ENCODE assay signal across 6 cellular contexts in genomic region chr4:932713-933070, GRCh38. TPM values are rescaled to one million over a fixed set of nuclear protein-coding genes. Genes with fewer than 3 reads are reported as not detected.
A peak's percentile ranks its signal among the peaks of the same experiment; 100 is the strongest.
DNase-seq lines count a peak whose midpoint lies in the region; ATAC-seq, FAIRE-seq and TF ChIP-seq lines count a peak whose summit lies in the region.

No MANE protein-coding gene starts in this region.

- intact Hi-C loops in uterus (cut with DNase I; ENCODE audit: low total_unique reads) = no loop called here

- DNase-seq in SJSA1 (ENCODE audit: low read depth in 1 of 2, low spot score in 2 of 2) (no peak), iPS DF 6.9 (ENCODE audit: low read depth, low spot score) (no peak), uterus (no peak), frontal cortex (ENCODE audit: low spot score in 2 of 2) (no peak), GM19239 (ENCODE audit: insufficient read length, low spot score) (no peak)

- no CpG with 5 or more reads among the region's 11 CpGs for WGBS in iPS DF 6.9 (ENCODE audit: insufficient coverage, insufficient read length)

- TF ChIP-seq CTCF in uterus (IDR thresholded peaks at IDR 0.05) = no peak

- H3K27ac ChIP-seq in SJSA1 (peak overlapping the region; percentile 45; the same call in 1 of the 2 replicates), iPS DF 6.9 (ENCODE audit: low read length) (no peak overlapping the region), uterus (peak overlapping the region; percentile 73 to 89)

- no peaks in the 10 kb centered on the region for H3K27me3 ChIP-seq in SJSA1 (replicated peaks)
- no peaks in the 10 kb centered on the region for H3K27me3 ChIP-seq in iPS DF 6.9 (ENCODE audit: control insufficient read depth, insufficient read depth, low read length)
- no peaks in the 10 kb centered on the region for H3K27me3 ChIP-seq in uterus

- H3K36me3 ChIP-seq in SJSA1 (peaks cover 8% of the 10 kb centered on the region; the same call in 1 of the 2 replicates), iPS DF 6.9 (ENCODE audit: control insufficient read depth, insufficient read depth, low read length) (no peaks in the 10 kb centered on the region), uterus (no peaks in the 10 kb centered on the region)

- no peak for TF ChIP-seq POLR2A in uterus (IDR thresholded peaks at IDR 0.05)

- H3K4me3 ChIP-seq in SJSA1 (peak overlapping the region; percentile 82), iPS DF 6.9 (ENCODE audit: low read length) (peak overlapping the region; percentile 93; the same call in 1 of the 2 replicates), uterus (peak overlapping the region; percentile 79 to 100)

- H3K4me1 ChIP-seq in SJSA1 (replicated peaks) = peaks cover 5% of the 10 kb centered on the region; the same call in 1 of the 2 replicates
- peaks cover 4% of the 10 kb centered on the region; the same call in 1 of the 2 replicates for H3K4me1 ChIP-seq in iPS DF 6.9 (ENCODE audit: control insufficient read depth, insufficient read depth, low read length)
- peaks cover 15% of the 10 kb centered on the region in 2 donors for H3K4me1 ChIP-seq in uterus

- no peak for FAIRE-seq in frontal cortex (lab: Jason Lieb, UNC)
- FAIRE-seq in GM19239 (lab: Jason Lieb, UNC) = no peak

- no peaks in the 10 kb centered on the region for H3K9me3 ChIP-seq in SJSA1 (replicated peaks)
- no peaks in the 10 kb centered on the region for H3K9me3 ChIP-seq in iPS DF 6.9 (ENCODE audit: control insufficient read depth, insufficient read depth, low read length)
- no peaks in the 10 kb centered on the region for H3K9me3 ChIP-seq in uterus

- ATAC-seq in GM18517 (IDR thresholded peaks at IDR 0.05; ENCODE audit: unreplicated experiment) = peak; percentile 0

RNA-seq across cellular contexts. Expression of gene TMEM175, which starts 0.4 kb away (rescaled TPM):
- 8.8 and 13.1 TPM in 2 replicates for total RNA-seq in SJSA1 (2014; rRNA removed; shearing (Covaris generic))
- total RNA-seq in uterus (10 to 100 TPM in 3 of 4 donors, 1 to 10 TPM in 1; 9.9 to 39.7 (median 26.3) TPM), frontal cortex (18.8 TPM)

RNA-seq across cellular contexts. Expression of gene GAK, which starts 0.6 kb away (rescaled TPM):
- 36.9 and 44.4 TPM in 2 replicates for total RNA-seq in SJSA1 (2014; rRNA removed; shearing (Covaris generic))
- total RNA-seq in uterus = 1,000 to 10,000 TPM in 1 of 4 donors, 100 to 1,000 TPM in 1, 10 to 100 TPM in 2; 50.6 to 1,098 (median 104) TPM
- 38.3 TPM for total RNA-seq in frontal cortex

RNA-seq across cellular contexts. Expression of gene DGKQ, which starts 40.7 kb away (rescaled TPM):
- total RNA-seq in SJSA1 (2014; rRNA removed; shearing (Covaris generic)) = 2.4 and 4.2 TPM in 2 replicates
- total RNA-seq in uterus (10 to 100 TPM in 2 of 4 donors, 1 to 10 TPM in 2; 1.2 to 12.7 (median 10.1) TPM), frontal cortex (6.1 TPM)

RNA-seq across cellular contexts. Expression of gene IDUA, which starts 54.2 kb away (rescaled TPM):
- total RNA-seq in SJSA1 (2014; rRNA removed; shearing (Covaris generic)) = 1.4 and 2.4 TPM in 2 replicates
- total RNA-seq in uterus (10 to 100 TPM in 2 of 4 donors, 1 to 10 TPM in 2; 2.8 to 45.8 (median 9.9) TPM), frontal cortex (6.1 TPM)
